6 cellular contexts compared by ENCODE assay signal in genomic region chr12:6938353-6939186, GRCh38. TPM values are rescaled to one million over a fixed set of nuclear protein-coding genes. Genes with fewer than 3 reads are reported as not detected.
A peak's percentile ranks its signal among the peaks of the same experiment; 100 is the strongest.
DNase-seq lines count a peak whose midpoint lies in the region; ATAC-seq, FAIRE-seq and TF ChIP-seq lines count a peak whose summit lies in the region.

No MANE protein-coding gene starts in this region.

- no peak for ATAC-seq in K562

- H3K4me3 Mint-ChIP-seq in nephron = peak overlapping the region; percentile 82 to 88 (median 86)

- CTCF ChIA-PET in K562 (lab: Yijun Ruan, JAX; ENCODE audit: low intra/inter-chr PET ratio) = no interaction called here

- H3K27me3 Mint-ChIP-seq in nephron (ENCODE audit: low read depth) = no peaks in the 10 kb centered on the region

- peaks cover 69% of the 10 kb centered on the region; the same call in 2 of the 3 replicates for H3K36me3 ChIP-seq in K562 (ENCODE audit: control insufficient read depth, insufficient read depth, low read length)

- WGBS in K562 (ENCODE audit: insufficient coverage, low coverage, missing lambda C conversion rate) = 82% methylated on average over 31 of the region's 32 CpGs

- DNase-seq in K562 (ENCODE audit: extremely low read depth in 1 of 4, low spot score in 3 of 4) (no peak), DMS79 (lab: John Stamatoyannopoulos, UW) (no peak), RKO (ENCODE audit: low spot score) (no peak), GM12892 (ENCODE audit: insufficient read length) (no peak)

- intact Hi-C loops in K562 (cut with micrococcal nuclease) = no loop called here

- no peak for TF ChIP-seq RAD21 in K562 (CRISPR knock-in tag; conservative IDR thresholded peaks at IDR 0.05 in 1 of 2, IDR thresholded peaks at IDR 0.05 in 1 of 2)

- no peaks in the 10 kb centered on the region for H3K9me1 ChIP-seq in K562 (ENCODE audit: control insufficient read depth, insufficient read depth, low read length)

- H3K4me3 ChIP-seq in GM12875 (ENCODE audit: low read depth, low read length) = peak overlapping the region; percentile 38
- H3K4me3 ChIP-seq in K562 = peak overlapping the region; percentile 44; the same call in 1 of the 2 replicates

- H3K4me1 ChIP-seq in K562 (replicated peaks in 1 of 2; ENCODE audit: control insufficient read depth in 2 of 2, insufficient read depth in 2 of 2, low read length in 2 of 2) = peaks cover 7 to 56% of the 10 kb centered on the region in 2 experiments; a peak in 4 of 5 replicates

- TF ChIP-seq EP300 in K562 (IDR thresholded peaks at IDR 0.05; ENCODE audit: low read length) = no peak

- peak overlapping the region; percentile 82 for H3K4me2 ChIP-seq in K562 (ENCODE audit: insufficient read depth, low read length)

- in situ Hi-C loops in K562 (cut with MboI) = no loop called here

- no peaks in the 10 kb centered on the region for H3K27me3 ChIP-seq in K562 (ENCODE audit: control insufficient read depth in 2 of 2, insufficient read depth in 2 of 2, low read length in 2 of 2)

- no peak for FAIRE-seq in K562 (lab: Jason Lieb, UNC)
- no peak for FAIRE-seq in GM12892 (lab: Jason Lieb, UNC)

- peaks cover 1% of the 10 kb centered on the region; the same call in 2 of the 3 replicates for H3K79me2 ChIP-seq in K562 (ENCODE audit: control insufficient read depth, insufficient read depth, low read length)

- peak overlapping the region; percentile 84 to 97 for H3K9ac ChIP-seq in K562 (ENCODE audit: insufficient read depth in 1 of 2, low read depth in 2 of 2, low read length in 2 of 2)

- POLR2A ChIA-PET in K562 (lab: Yijun Ruan, JAX) = interaction anchor here (0.5 to 2.8 kb wide), 12 partner anchors 9 to 405 kb away, joined by 3 to 18 read pairs (median 4); partner anchors contain the start of genes ATN1 and SPSB2

- peak overlapping the region; percentile 54; the same call in 1 of the 2 replicates for H2AFZ ChIP-seq in K562 (ENCODE audit: low read depth, low read length)

- no TSS peak for BruUV-seq in K562 (replicated peaks; lab: Mats Ljungman, UMichigan)

- H3K36me3 Mint-ChIP-seq in nephron (ENCODE audit: low read depth) = peaks cover 61% of the 10 kb centered on the region

- no peaks in the 10 kb centered on the region for H3K9me3 ChIP-seq in K562 (replicated peaks; ENCODE audit: control insufficient read depth, insufficient read depth, low read depth, low read length)

- H3K9me3 Mint-ChIP-seq in nephron = no peaks in the 10 kb centered on the region

- H4K20me1 ChIP-seq in K562 (replicated peaks; ENCODE audit: control insufficient read depth, insufficient read depth, low read length) = no peaks in the 10 kb centered on the region

- peaks cover 45% of the 10 kb centered on the region for H3K4me1 Mint-ChIP-seq in nephron

- H3K27ac ChIP-seq in K562 (ENCODE audit: extremely low read depth, low read depth, low read length) = peak overlapping the region; percentile 79; the same call in 2 of the 3 replicates

- H3K27ac Mint-ChIP-seq in nephron = peak overlapping the region; percentile 78 to 96 (median 90)

- TF ChIP-seq POLR2A in K562 (conservative IDR thresholded peaks at IDR 0.05) = no peak
- TF ChIP-seq POLR2A in GM12892 (IDR thresholded peaks at IDR 0.05; ENCODE audit: low read depth, low read length) = no peak

- TF ChIP-seq CTCF in GM12875 (IDR thresholded peaks at IDR 0.05; ENCODE audit: borderline replicate concordance, insufficient read depth, low read depth, low read length) (no peak), K562 (IDR thresholded peaks at IDR 0.05 in 2 of 3, conservative IDR thresholded peaks at IDR 0.05 in 1 of 3; ENCODE audit: insufficient read depth in 2 of 3, low read depth in 1 of 3, low read length in 3 of 3) (no peak), nephron (IDR thresholded peaks at IDR 0.05; ENCODE audit: unreplicated experiment in 3 of 3) (no peak)

RNA-seq across cellular contexts. Expression of gene RNU7-1, which starts 5.0 kb away (rescaled TPM):
- not detected in 2 replicates for total RNA-seq in K562 (2011; cell fraction: chromatin; rRNA removed; ENCODE audit: low replicate concordance)
- not detected in 2 replicates for total RNA-seq in K562 (2011; cell fraction: nucleolus; rRNA removed)
- total RNA-seq in K562 (2011; cell fraction: nucleoplasm; rRNA removed) = not detected in 2 replicates
- total RNA-seq in K562 (2014; rRNA removed) (not detected in 2 replicates), K562 (2014; rRNA removed; fragmentation: Illumina TruSeq; extraction: Trizol) (not detected in 2 replicates), K562 (2015; rRNA removed; fragmentation: Illumina TruSeq; extraction: Trizol) (not detected in 2 replicates), K562 (2021) (not detected in 2 replicates)
- polyA plus RNA-seq in K562 (2011; rRNA removed) (not detected in 2 replicates), K562 (2014; fragmentation: Illumina TruSeq; extraction: Trizol) (not detected in 2 replicates), K562 (2014; fragmentation: Nextera tagmentation; extraction: Ambion mirVana) (not detected), K562 (2014; rRNA removed) (not detected in 2 replicates)
- polyA plus RNA-seq in K562 (2011; cell fraction: cytosol; rRNA removed) = not detected in 2 replicates
- polyA plus RNA-seq in K562 (2011; cell fraction: nucleus; rRNA removed) = not detected in 2 replicates
- polyA plus RNA-seq in K562 (2012) = not detected in 2 replicates
- not detected in 2 replicates for polyA minus RNA-seq in K562 (2011; rRNA and poly(A)+ RNA removed)
- polyA minus RNA-seq in K562 (2011; cell fraction: cytosol; rRNA and poly(A)+ RNA removed) = not detected in 2 replicates
- polyA minus RNA-seq in K562 (2011; cell fraction: nucleus; rRNA and poly(A)+ RNA removed) = not detected in 2 replicates
- not detected for polyA plus RNA-seq in GM12892 (2012; ENCODE audit: missing spikeins)

RNA-seq across cellular contexts. Expression of gene C12orf57, which starts 5.3 kb away (rescaled TPM):
- 30.7 and 66.4 TPM in 2 replicates for total RNA-seq in K562 (2011; cell fraction: chromatin; rRNA removed; ENCODE audit: low replicate concordance)
- 89.2 and 92.8 TPM in 2 replicates for total RNA-seq in K562 (2011; cell fraction: nucleolus; rRNA removed)
- total RNA-seq in K562 (2011; cell fraction: nucleoplasm; rRNA removed) = 81.8 and 119 TPM in 2 replicates
- total RNA-seq in K562 (2014; rRNA removed) (131 and 140 TPM in 2 replicates), K562 (2014; rRNA removed; fragmentation: Illumina TruSeq; extraction: Trizol) (22.9 and 26.7 TPM in 2 replicates), K562 (2015; rRNA removed; fragmentation: Illumina TruSeq; extraction: Trizol) (113 and 115 TPM in 2 replicates), K562 (2021) (104 and 113 TPM in 2 replicates)
- polyA plus RNA-seq in K562 (2011; rRNA removed) (190 and 317 TPM in 2 replicates), K562 (2014; fragmentation: Illumina TruSeq; extraction: Trizol) (41.5 and 120 TPM in 2 replicates), K562 (2014; fragmentation: Nextera tagmentation; extraction: Ambion mirVana) (100 to 1,000 TPM in 1 of 2 experiments, 10 to 100 TPM in 1; 64.2 to 107 TPM), K562 (2014; rRNA removed) (188 and 191 TPM in 2 replicates)
- 504 and 556 TPM in 2 replicates for polyA plus RNA-seq in K562 (2011; cell fraction: cytosol; rRNA removed)
- 180 and 275 TPM in 2 replicates for polyA plus RNA-seq in K562 (2011; cell fraction: nucleus; rRNA removed)
- 150 and 417 TPM in 2 replicates for polyA plus RNA-seq in K562 (2012)
- 37.7 TPM in 2 replicates for polyA minus RNA-seq in K562 (2011; rRNA and poly(A)+ RNA removed)
- 34.5 and 61.2 TPM in 2 replicates for polyA minus RNA-seq in K562 (2011; cell fraction: cytosol; rRNA and poly(A)+ RNA removed)
- 33.4 and 59.2 TPM in 2 replicates for polyA minus RNA-seq in K562 (2011; cell fraction: nucleus; rRNA and poly(A)+ RNA removed)
- 175 TPM for polyA plus RNA-seq in GM12892 (2012; ENCODE audit: missing spikeins)

RNA-seq across cellular contexts. Expression of gene ATN1, which starts 10.8 kb away (rescaled TPM):
- total RNA-seq in K562 (2011; cell fraction: chromatin; rRNA removed; ENCODE audit: low replicate concordance) = 40.4 and 80.7 TPM in 2 replicates
- 33.9 and 34.2 TPM in 2 replicates for total RNA-seq in K562 (2011; cell fraction: nucleolus; rRNA removed)
- 35.9 and 45.9 TPM in 2 replicates for total RNA-seq in K562 (2011; cell fraction: nucleoplasm; rRNA removed)
- 3.9 and 6.6 TPM in 2 replicates for total RNA-seq in K562 (2014; rRNA removed)
- 1.1 and 1.3 TPM in 2 replicates for total RNA-seq in K562 (2014; rRNA removed; fragmentation: Illumina TruSeq; extraction: Trizol)
- 2.6 and 3.4 TPM in 2 replicates for total RNA-seq in K562 (2015; rRNA removed; fragmentation: Illumina TruSeq; extraction: Trizol)
- 40.5 and 49.8 TPM in 2 replicates for total RNA-seq in K562 (2021)
- 2.7 and 8.6 TPM in 2 replicates for polyA plus RNA-seq in K562 (2011; rRNA removed)
- polyA plus RNA-seq in K562 (2011; cell fraction: cytosol; rRNA removed) = 4.1 and 7.5 TPM in 2 replicates
- 33.6 and 70.0 TPM in 2 replicates for polyA plus RNA-seq in K562 (2011; cell fraction: nucleus; rRNA removed)
- 32.7 and 40.7 TPM in 2 replicates for polyA plus RNA-seq in K562 (2012)
- polyA plus RNA-seq in K562 (2014; fragmentation: Illumina TruSeq; extraction: Trizol) = 31.0 and 37.6 TPM in 2 replicates
- polyA plus RNA-seq in K562 (2014; fragmentation: Nextera tagmentation; extraction: Ambion mirVana) = under 1 TPM; 0.15 to 0.20 TPM
- 21.8 and 28.6 TPM in 2 replicates for polyA plus RNA-seq in K562 (2014; rRNA removed)
- 1.1 and 1.6 TPM in 2 replicates for polyA minus RNA-seq in K562 (2011; rRNA and poly(A)+ RNA removed)
- 13.8 and 27.9 TPM in 2 replicates for polyA minus RNA-seq in K562 (2011; cell fraction: cytosol; rRNA and poly(A)+ RNA removed)
- polyA minus RNA-seq in K562 (2011; cell fraction: nucleus; rRNA and poly(A)+ RNA removed) = 7.9 and 9.2 TPM in 2 replicates
- polyA plus RNA-seq in GM12892 (2012; ENCODE audit: missing spikeins) = 11.0 TPM

RNA-seq across cellular contexts. Expression of gene PTPN6, which starts 12.6 kb away (rescaled TPM):
- total RNA-seq in K562 (2011; cell fraction: chromatin; rRNA removed; ENCODE audit: low replicate concordance) = 2.3 and 4.5 TPM in 2 replicates
- 3.3 and 4.3 TPM in 2 replicates for total RNA-seq in K562 (2011; cell fraction: nucleolus; rRNA removed)
- total RNA-seq in K562 (2011; cell fraction: nucleoplasm; rRNA removed) = 2.6 and 2.8 TPM in 2 replicates
- total RNA-seq in K562 (2014; rRNA removed) (5.1 and 7.3 TPM in 2 replicates), K562 (2014; rRNA removed; fragmentation: Illumina TruSeq; extraction: Trizol) (1.5 and 1.6 TPM in 2 replicates), K562 (2015; rRNA removed; fragmentation: Illumina TruSeq; extraction: Trizol) (2.7 and 4.4 TPM in 2 replicates), K562 (2021) (4.1 and 6.4 TPM in 2 replicates)
- polyA plus RNA-seq in K562 (2011; rRNA removed) (3.9 and 7.5 TPM in 2 replicates), K562 (2014; fragmentation: Illumina TruSeq; extraction: Trizol) (5.1 and 5.6 TPM in 2 replicates), K562 (2014; fragmentation: Nextera tagmentation; extraction: Ambion mirVana) (1 to 10 TPM; 2.0 to 3.0 TPM), K562 (2014; rRNA removed) (4.4 and 4.7 TPM in 2 replicates)
- 5.1 and 8.7 TPM in 2 replicates for polyA plus RNA-seq in K562 (2011; cell fraction: cytosol; rRNA removed)
- polyA plus RNA-seq in K562 (2011; cell fraction: nucleus; rRNA removed) = 8.0 and 10.0 TPM in 2 replicates
- polyA plus RNA-seq in K562 (2012) = 6.6 and 9.3 TPM in 2 replicates
- 2.0 and 5.6 TPM in 2 replicates for polyA minus RNA-seq in K562 (2011; rRNA and poly(A)+ RNA removed)
- polyA minus RNA-seq in K562 (2011; cell fraction: cytosol; rRNA and poly(A)+ RNA removed) = 1.6 and 10.2 TPM in 2 replicates
- polyA minus RNA-seq in K562 (2011; cell fraction: nucleus; rRNA and poly(A)+ RNA removed) = 2.0 and 5.2 TPM in 2 replicates
- polyA plus RNA-seq in GM12892 (2012; ENCODE audit: missing spikeins) = 286 TPM

RNA-seq across cellular contexts. Expression of gene ENO2, which starts 24.2 kb away (rescaled TPM):
- total RNA-seq in K562 (2011; cell fraction: chromatin; rRNA removed; ENCODE audit: low replicate concordance) = 58.9 and 105 TPM in 2 replicates
- total RNA-seq in K562 (2011; cell fraction: nucleolus; rRNA removed) = 52.2 and 55.9 TPM in 2 replicates
- total RNA-seq in K562 (2011; cell fraction: nucleoplasm; rRNA removed) = 54.7 and 61.2 TPM in 2 replicates
- total RNA-seq in K562 (2014; rRNA removed) (10.9 and 14.1 TPM in 2 replicates), K562 (2014; rRNA removed; fragmentation: Illumina TruSeq; extraction: Trizol) (10.2 and 12.4 TPM in 2 replicates), K562 (2015; rRNA removed; fragmentation: Illumina TruSeq; extraction: Trizol) (13.0 and 13.9 TPM in 2 replicates), K562 (2021) (18.1 and 20.3 TPM in 2 replicates)
- polyA plus RNA-seq in K562 (2011; rRNA removed) (43.3 and 70.5 TPM in 2 replicates), K562 (2014; fragmentation: Illumina TruSeq; extraction: Trizol) (22.8 and 25.2 TPM in 2 replicates), K562 (2014; fragmentation: Nextera tagmentation; extraction: Ambion mirVana) (10 to 100 TPM; 23.2 to 27.6 TPM), K562 (2014; rRNA removed) (20.5 and 21.0 TPM in 2 replicates)
- 33.7 and 81.5 TPM in 2 replicates for polyA plus RNA-seq in K562 (2011; cell fraction: cytosol; rRNA removed)
- 166 and 226 TPM in 2 replicates for polyA plus RNA-seq in K562 (2011; cell fraction: nucleus; rRNA removed)
- 49.7 and 51.0 TPM in 2 replicates for polyA plus RNA-seq in K562 (2012)
- 24.6 and 30.6 TPM in 2 replicates for polyA minus RNA-seq in K562 (2011; rRNA and poly(A)+ RNA removed)
- 11.5 and 21.7 TPM in 2 replicates for polyA minus RNA-seq in K562 (2011; cell fraction: cytosol; rRNA and poly(A)+ RNA removed)
- polyA minus RNA-seq in K562 (2011; cell fraction: nucleus; rRNA and poly(A)+ RNA removed) = 18.6 and 33.5 TPM in 2 replicates
- 191 TPM for polyA plus RNA-seq in GM12892 (2012; ENCODE audit: missing spikeins)
